ENCODE assay signal across 9 cellular contexts in the genomic region with DNA sequence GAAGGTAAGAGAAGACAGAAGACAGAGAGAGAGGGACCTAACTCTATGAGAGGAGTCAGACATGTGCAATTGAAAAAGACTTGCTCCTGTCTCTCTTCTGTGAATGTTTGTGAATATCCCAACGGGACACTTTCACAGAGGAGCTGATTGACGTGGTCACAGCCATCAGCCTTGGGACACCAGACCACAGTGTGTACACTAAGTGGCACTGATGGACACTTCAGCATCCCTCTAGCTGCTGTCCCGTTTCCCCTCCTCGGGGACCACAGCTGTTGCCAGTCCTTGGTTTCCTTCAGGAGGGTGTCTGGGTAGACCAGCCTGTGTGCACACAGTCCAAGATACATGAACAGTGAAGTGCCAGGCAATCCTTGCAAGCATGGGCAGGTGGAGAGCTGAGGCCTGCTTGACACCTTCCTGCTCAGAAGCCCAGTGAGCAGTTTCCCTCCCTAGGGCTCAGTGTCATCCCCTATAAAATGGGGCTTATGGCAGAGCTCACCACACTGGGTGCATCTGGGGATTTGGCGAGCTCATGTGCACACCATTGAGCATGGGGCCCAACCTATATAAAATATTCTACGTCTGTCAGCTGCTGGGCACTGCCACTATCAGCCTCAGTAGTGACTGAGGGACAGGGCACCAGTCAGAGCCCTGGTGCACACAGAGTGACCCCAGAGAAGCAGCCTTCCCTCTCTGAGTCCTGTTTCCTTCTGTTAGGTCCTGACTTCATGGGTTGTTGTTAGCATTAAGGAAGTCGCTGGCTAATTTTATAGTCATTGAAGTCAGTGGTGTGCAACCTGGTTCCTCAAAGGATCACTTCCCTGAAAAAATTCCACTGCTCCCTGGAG. TPM values are rescaled to one million over a fixed set of nuclear protein-coding genes. Genes with fewer than 3 reads are reported as not detected.
DNase-seq lines count a peak whose midpoint lies in the region; ATAC-seq and TF ChIP-seq lines count a peak whose summit lies in the region.
"Had no signal": no experiment of that assay in that cellular context is flagged by ENCODE, and none has a peak within 500 bp of the region (broad histone marks: within the 10 kb centered on the region; RNA-seq: fewer than 3 reads in every experiment).

No MANE protein-coding gene starts in this region.

- CTCF ChIA-PET in GM10248 (lab: Yijun Ruan, JAX): interaction anchor here (0.7 to 3.4 kb wide), 6 partner anchors 9 to 246 kb away, joined by 3 to 12 read pairs (median 3); no protein-coding TSS in a partner anchor

- POLR2A ChIA-PET in GM10248 (lab: Yijun Ruan, JAX): interaction anchor here (0.6 kb wide), 1 partner anchor 389 kb away, joined by 3 read pairs; no protein-coding TSS in a partner anchor

- ATAC-seq in T-helper 17 cell (no peak), HG02981 (IDR thresholded peaks at IDR 0.05; ENCODE audit: unreplicated experiment) (no peak)

- WGBS in suprapubic skin: 59% methylated on average over 5 of the region's 7 CpGs

- H3K27me3 ChIP-seq in left ventricle myocardium inferior (ENCODE audit: low read depth) (no peaks in the 10 kb centered on the region), suprapubic skin (no peaks in the 10 kb centered on the region)

- no peaks in the 10 kb centered on the region for H3K27me3 Mint-ChIP-seq in T-helper 17 cell

- H3K27ac ChIP-seq in left ventricle myocardium inferior (replicated peaks): peak overlapping the region; percentile 99
- H3K27ac ChIP-seq in suprapubic skin: peak overlapping the region; percentile 38

- H3K4me1 ChIP-seq in left ventricle myocardium inferior (peaks cover 54% of the 10 kb centered on the region), suprapubic skin (peaks cover 49% of the 10 kb centered on the region)

- H3K36me3 ChIP-seq in left ventricle myocardium inferior: no peaks in the 10 kb centered on the region
- peaks cover 6% of the 10 kb centered on the region for H3K36me3 ChIP-seq in suprapubic skin

- no peak overlapping the region for H3K4me3 Mint-ChIP-seq in T-helper 17 cell

- intact Hi-C loops in left ventricle myocardium inferior (cut with micrococcal nuclease): no loop called here

- peak; percentile 59 for DNase-seq in activated CD8-positive, alpha-beta memory T cell treated with anti-CD3 and anti-CD28 coated beads for 24 hours
- no peak for DNase-seq in activated CD8-positive, alpha-beta memory T cell treated with anti-CD3 and anti-CD28 coated beads, Interleukin-2, amount 50 U/mL, for 4 hours
- DNase-seq in T-helper 17 cell (peak in 1 of 3 donors; percentile 1), left ventricle myocardium inferior (no peak), suprapubic skin (ENCODE audit: low spot score in 2 of 2) (peak; percentile 45 to 56), GM10248 (ENCODE audit: extremely low spot score) (no peak), DMS153 (lab: John Stamatoyannopoulos, UW) (no peak)
- DNase-seq: cortex of kidney had no signal

- peak overlapping the region; percentile 90 for H3K27ac Mint-ChIP-seq in T-helper 17 cell

- no peak for TF ChIP-seq EP300 in suprapubic skin (IDR thresholded peaks at IDR 0.05)

- peaks cover 12% of the 10 kb centered on the region for H3K4me1 Mint-ChIP-seq in T-helper 17 cell

- TF ChIP-seq CTCF in left ventricle myocardium inferior (IDR thresholded peaks at IDR 0.05; ENCODE audit: borderline replicate concordance): no peak
- TF ChIP-seq CTCF in suprapubic skin (IDR thresholded peaks at IDR 0.05): no peak
- no peak for TF ChIP-seq CTCF in GM10248 (IDR thresholded peaks at IDR 0.05; ENCODE audit: control extremely low read depth, extremely low read depth, low read depth, missing control alignments)

- TF ChIP-seq POLR2A in suprapubic skin (IDR thresholded peaks at IDR 0.05): no peak

- H3K36me3 Mint-ChIP-seq in T-helper 17 cell (ENCODE audit: low read depth): no peaks in the 10 kb centered on the region

- H3K4me3 ChIP-seq in left ventricle myocardium inferior (no peak overlapping the region), suprapubic skin (no peak overlapping the region)

- H3K9me3 ChIP-seq in T-helper 17 cell (ENCODE audit: control insufficient read depth, low read length, poor library complexity, severe bottlenecking) (no peaks in the 10 kb centered on the region), left ventricle myocardium inferior (replicated peaks) (no peaks in the 10 kb centered on the region), suprapubic skin (no peaks in the 10 kb centered on the region)

RNA-seq across cellular contexts. Expression of gene USF2, which starts 4.3 kb away (rescaled TPM):
- total RNA-seq in T-helper 17 cell: 100 to 1,000 TPM; 204 to 299 TPM
- 147 TPM for total RNA-seq in left ventricle myocardium inferior
- total RNA-seq in suprapubic skin: 100 to 1,000 TPM; 111 to 178 (median 122) TPM

RNA-seq across cellular contexts. Expression of gene LSR, which starts 15.7 kb away (rescaled TPM):
- total RNA-seq in T-helper 17 cell: 10 to 100 TPM; 42.6 to 44.5 TPM
- 4.5 TPM for total RNA-seq in left ventricle myocardium inferior
- 100 to 1,000 TPM in 1 of 4 donors, 10 to 100 TPM in 3; 67.4 to 105 (median 80.8) TPM for total RNA-seq in suprapubic skin

RNA-seq across cellular contexts. Expression of gene HAMP, which starts 17.8 kb away (rescaled TPM):
- total RNA-seq in T-helper 17 cell (1 to 10 TPM in 1 of 2 donors, under 1 TPM in 1; 0.55 to 2.8 TPM), left ventricle myocardium inferior (not detected), suprapubic skin (1 to 10 TPM in 2 of 4 donors, not detected in 2; 1.4 to 1.5 TPM)

RNA-seq across cellular contexts. Expression of gene MAG, which starts 27.5 kb away (rescaled TPM):
- total RNA-seq in T-helper 17 cell (not detected), left ventricle myocardium inferior (not detected), suprapubic skin (not detected)

RNA-seq across cellular contexts. Expression of gene FAM187B, which starts 36.0 kb away (rescaled TPM):
- not detected for total RNA-seq in T-helper 17 cell
- total RNA-seq in left ventricle myocardium inferior: not detected
- not detected for total RNA-seq in suprapubic skin

Comparison
In these comparisons a context has a peak if more than half of its experiments do, and no peak if none do; other contexts are left out.
1. DNase-seq: peak in activated CD8-positive, alpha-beta memory T cell treated with anti-CD3 and anti-CD28 coated beads for 24 hours (single experiment) and suprapubic skin (2 of 2); none in activated CD8-positive, alpha-beta memory T cell treated with anti-CD3 and anti-CD28 coated beads, Interleukin-2, amount 50 U/mL, for 4 hours (single experiment), left ventricle myocardium inferior (single experiment), GM10248 (single experiment) and DMS153 (single experiment).